13 cellular contexts compared by ENCODE assay signal in genomic region chr15:38690221-38690620, GRCh38.
DNase-seq lines count a peak whose midpoint lies in the region; ATAC-seq lines count a peak whose summit lies in the region.
"Had no signal": no experiment of that assay in that cellular context is flagged by ENCODE, and none has a peak within 500 bp of the region (broad histone marks: within the 10 kb centered on the region; RNA-seq: fewer than 3 reads in every experiment).

No MANE protein-coding gene starts in this region.

- no peaks in the 10 kb centered on the region for H3K9me3 Mint-ChIP-seq in stimulated activated naive CD8-positive, alpha-beta T cell treated with anti-CD3 and anti-CD28 coated beads, Interleukin-15, Interleukin-2, amounts not matched to agents 100 ng/mL and 50 ng/mL, for 24 hours
- H3K9me3 Mint-ChIP-seq in activated T-helper 1 cell treated with anti-CD3 and anti-CD28 coated beads, Interleukin-12 subunit alpha, Interleukin-12 subunit beta, Interleukin-2, Interleukin-4 antibody, amounts not matched to agents 30 ng/mL and 10 ng/mL and 1 ng/mL, durations not matched to agents 14 hours and 24 hours and 36 hours, result peaks cover 3% of the 10 kb centered on the region
- H3K9me3 Mint-ChIP-seq in stimulated activated memory B cell treated with anti-CD40 and anti-IgM and Interleukin-4, amounts not matched to agents 10 μg/mL and 1 μg/mL and 100 μg/mL, for 72 hours, result no peaks in the 10 kb centered on the region
- H3K9me3 Mint-ChIP-seq: neural progenitor cell had no signal

- DNase-seq in stimulated activated naive CD8-positive, alpha-beta T cell treated with anti-CD3 and anti-CD28 coated beads, Interleukin-15, Interleukin-2, amounts not matched to agents 100 U/mL and 50 U/mL, for 24 hours, result no peak
- no peak for DNase-seq in activated T-helper 1 cell treated with anti-CD3 and anti-CD28 coated beads, Interleukin-12 subunit alpha, Interleukin-12 subunit beta, Interleukin-2, Interleukin-4 antibody, amounts not matched to agents 30 ng/mL and 10 ng/mL and 1 ng/mL, durations not matched to agents 14 hours and 24 hours and 36 hours (ENCODE audit: low spot score)
- DNase-seq in NCI-H2196 (lab: John Stamatoyannopoulos, UW; ENCODE audit: unreplicated experiment), result no peak
- no peak for DNase-seq in DMS153 (lab: John Stamatoyannopoulos, UW)
- DNase-seq in activated effector memory CD4-positive, alpha-beta T cell treated with Interleukin-2 at 50 U/mL for 16 hours, result no peak
- DNase-seq: NCI-H2029, Right ventricle myocardium superior, upper lobe of right lung had no signal

- no peaks in the 10 kb centered on the region for H3K36me3 Mint-ChIP-seq in stimulated activated naive CD8-positive, alpha-beta T cell treated with anti-CD3 and anti-CD28 coated beads, Interleukin-15, Interleukin-2, amounts not matched to agents 100 ng/mL and 50 ng/mL, for 24 hours (ENCODE audit: low read depth)
- H3K36me3 Mint-ChIP-seq in activated T-helper 1 cell treated with anti-CD3 and anti-CD28 coated beads, Interleukin-12 subunit alpha, Interleukin-12 subunit beta, Interleukin-2, Interleukin-4 antibody, amounts not matched to agents 30 ng/mL and 10 ng/mL and 1 ng/mL, durations not matched to agents 14 hours and 24 hours and 36 hours (ENCODE audit: low read depth), result peaks cover 7% of the 10 kb centered on the region
- no peaks in the 10 kb centered on the region for H3K36me3 Mint-ChIP-seq in stimulated activated memory B cell treated with anti-CD40 and anti-IgM and Interleukin-4, amounts not matched to agents 10 μg/mL and 1 μg/mL and 100 μg/mL, for 72 hours
- H3K36me3 Mint-ChIP-seq: neural progenitor cell had no signal

- H3K27ac Mint-ChIP-seq in stimulated activated naive CD8-positive, alpha-beta T cell treated with anti-CD3 and anti-CD28 coated beads, Interleukin-15, Interleukin-2, amounts not matched to agents 100 ng/mL and 50 ng/mL, for 24 hours, result peak overlapping the region; percentile 46
- peak overlapping the region; percentile 80 for H3K27ac Mint-ChIP-seq in activated T-helper 1 cell treated with anti-CD3 and anti-CD28 coated beads, Interleukin-12 subunit alpha, Interleukin-12 subunit beta, Interleukin-2, Interleukin-4 antibody, amounts not matched to agents 30 ng/mL and 10 ng/mL and 1 ng/mL, durations not matched to agents 14 hours and 24 hours and 36 hours
- H3K27ac Mint-ChIP-seq in stimulated activated memory B cell treated with anti-CD40 and anti-IgM and Interleukin-4, amounts not matched to agents 10 μg/mL and 1 μg/mL and 100 μg/mL, for 72 hours, result peak overlapping the region; percentile 2
- H3K27ac Mint-ChIP-seq: endodermal cell, neural progenitor cell had no signal

- no peak for ATAC-seq in stimulated activated naive CD8-positive, alpha-beta T cell treated with anti-CD3 and anti-CD28 coated beads, Interleukin-15, Interleukin-2, amounts not matched to agents 100 U/mL and 50 U/mL, for 24 hours
- peak; percentile 14 for ATAC-seq in HG03103 (IDR thresholded peaks at IDR 0.05; ENCODE audit: low read depth, unreplicated experiment)
- no peak for ATAC-seq in stimulated activated memory B cell treated with anti-CD40 and anti-IgM and Interleukin-4, amounts not matched to agents 10 μg/mL and 1 μg/mL and 100 μg/mL, for 72 hours

- intact Hi-C loops in activated T-helper 1 cell treated with anti-CD3 and anti-CD28 coated beads, Interleukin-12 subunit alpha, Interleukin-12 subunit beta, Interleukin-2, Interleukin-4 antibody, amounts not matched to agents 30 ng/mL and 10 ng/mL and 1 ng/mL, durations not matched to agents 14 hours and 24 hours and 36 hours (cut with micrococcal nuclease), result loop anchor here (1.0 to 10.0 kb wide), 4 partner anchors 216 to 435 kb away; partner anchors contain the start of genes FAM98B and SPRED1

- no peak overlapping the region for H3K4me3 Mint-ChIP-seq in stimulated activated naive CD8-positive, alpha-beta T cell treated with anti-CD3 and anti-CD28 coated beads, Interleukin-15, Interleukin-2, amounts not matched to agents 100 ng/mL and 50 ng/mL, for 24 hours
- peak overlapping the region; percentile 38 for H3K4me3 Mint-ChIP-seq in activated T-helper 1 cell treated with anti-CD3 and anti-CD28 coated beads, Interleukin-12 subunit alpha, Interleukin-12 subunit beta, Interleukin-2, Interleukin-4 antibody, amounts not matched to agents 30 ng/mL and 10 ng/mL and 1 ng/mL, durations not matched to agents 14 hours and 24 hours and 36 hours
- no peak overlapping the region for H3K4me3 Mint-ChIP-seq in stimulated activated memory B cell treated with anti-CD40 and anti-IgM and Interleukin-4, amounts not matched to agents 10 μg/mL and 1 μg/mL and 100 μg/mL, for 72 hours
- H3K4me3 Mint-ChIP-seq: endodermal cell, neural progenitor cell had no signal

- peaks cover 75% of the 10 kb centered on the region for H3K4me1 Mint-ChIP-seq in stimulated activated naive CD8-positive, alpha-beta T cell treated with anti-CD3 and anti-CD28 coated beads, Interleukin-15, Interleukin-2, amounts not matched to agents 100 ng/mL and 50 ng/mL, for 24 hours (ENCODE audit: low read depth)
- H3K4me1 Mint-ChIP-seq in activated T-helper 1 cell treated with anti-CD3 and anti-CD28 coated beads, Interleukin-12 subunit alpha, Interleukin-12 subunit beta, Interleukin-2, Interleukin-4 antibody, amounts not matched to agents 30 ng/mL and 10 ng/mL and 1 ng/mL, durations not matched to agents 14 hours and 24 hours and 36 hours (ENCODE audit: low read depth), result peaks cover 90% of the 10 kb centered on the region
- no peaks in the 10 kb centered on the region for H3K4me1 Mint-ChIP-seq in stimulated activated memory B cell treated with anti-CD40 and anti-IgM and Interleukin-4, amounts not matched to agents 10 μg/mL and 1 μg/mL and 100 μg/mL, for 72 hours

- H3K27me3 Mint-ChIP-seq in stimulated activated naive CD8-positive, alpha-beta T cell treated with anti-CD3 and anti-CD28 coated beads, Interleukin-15, Interleukin-2, amounts not matched to agents 100 ng/mL and 50 ng/mL, for 24 hours, result no peaks in the 10 kb centered on the region
- H3K27me3 Mint-ChIP-seq in activated T-helper 1 cell treated with anti-CD3 and anti-CD28 coated beads, Interleukin-12 subunit alpha, Interleukin-12 subunit beta, Interleukin-2, Interleukin-4 antibody, amounts not matched to agents 30 ng/mL and 10 ng/mL and 1 ng/mL, durations not matched to agents 14 hours and 24 hours and 36 hours (ENCODE audit: insufficient read depth), result no peaks in the 10 kb centered on the region
- H3K27me3 Mint-ChIP-seq in stimulated activated memory B cell treated with anti-CD40 and anti-IgM and Interleukin-4, amounts not matched to agents 10 μg/mL and 1 μg/mL and 100 μg/mL, for 72 hours, result no peaks in the 10 kb centered on the region

Comparison
In these comparisons a context has a peak if more than half of its experiments do, and no peak if none do; other contexts are left out.
1. H3K27ac Mint-ChIP-seq: peak in every context shown above with its lines; median percentile 80 in activated T-helper 1 cell treated with anti-CD3 and anti-CD28 coated beads, Interleukin-12 subunit alpha, Interleukin-12 subunit beta, Interleukin-2, Interleukin-4 antibody, amounts not matched to agents 30 ng/mL and 10 ng/mL and 1 ng/mL, durations not matched to agents 14 hours and 24 hours and 36 hours; 46 in stimulated activated naive CD8-positive, alpha-beta T cell treated with anti-CD3 and anti-CD28 coated beads, Interleukin-15, Interleukin-2, amounts not matched to agents 100 ng/mL and 50 ng/mL, for 24 hours; 2 in stimulated activated memory B cell treated with anti-CD40 and anti-IgM and Interleukin-4, amounts not matched to agents 10 μg/mL and 1 μg/mL and 100 μg/mL, for 72 hours.